25 cellular contexts compared by ENCODE assay signal in genomic region chr19:38778733-38779132, GRCh38. TPM values are rescaled to one million over a fixed set of nuclear protein-coding genes. Genes with fewer than 3 reads are reported as not detected.
DNase-seq lines count a peak whose midpoint lies in the region; ATAC-seq and TF ChIP-seq lines count a peak whose summit lies in the region.
"Had no signal": no experiment of that assay in that cellular context is flagged by ENCODE, and none has a peak within 500 bp of the region (broad histone marks: within the 10 kb centered on the region; RNA-seq: fewer than 3 reads in every experiment).

No MANE protein-coding gene starts in this region.

- H3K4me1 Mint-ChIP-seq in endothelial cell (ENCODE audit: unreplicated experiment): peaks cover 15% of the 10 kb centered on the region

- H3K27me3 ChIP-seq in trophoblast cell (ENCODE audit: insufficient read depth, low read length): no peaks in the 10 kb centered on the region
- H3K27me3 ChIP-seq: BLaER1 had no signal

- no CpG with 5 or more reads among the region's 7 CpGs for WGBS in trophoblast cell (ENCODE audit: extremely low coverage, insufficient coverage, insufficient read length)

- no peaks in the 10 kb centered on the region for H3K36me3 Mint-ChIP-seq in endothelial cell (ENCODE audit: low read depth, unreplicated experiment)
- H3K36me3 Mint-ChIP-seq: CD4-positive, CD25-positive, alpha-beta regulatory T cell had no signal

- peak overlapping the region; percentile 62 for H3K4me3 Mint-ChIP-seq in endothelial cell (ENCODE audit: unreplicated experiment)
- H3K4me3 Mint-ChIP-seq: CD4-positive, CD25-positive, alpha-beta regulatory T cell had no signal

- H4K8ac ChIP-seq in trophoblast cell (ENCODE audit: low read depth, low read length): no peak overlapping the region

- DNase-seq in endothelial cell (ENCODE audit: low spot score) (no peak), trophoblast cell (no peak), SHP77 treated with DMSO at 0.1 percent for 48 hours (lab: John Stamatoyannopoulos, UW) (no peak)
- DNase-seq: CD4-positive, CD25-positive, alpha-beta regulatory T cell; DMS153; DND-41; GOT3; HCEC 1CT; KG1; MM.1S; NCI-H1694; NCI-H2029 treated with DMSO at 0.1 percent for 48 hours; NCI-H446 treated with DMSO at 0.1 percent for 48 hours; NCI-H526; NCI-H82; PC-9 had no signal

- H2BK12ac ChIP-seq in trophoblast cell (ENCODE audit: low read length): peak overlapping the region; percentile 27

- H3K4me3 ChIP-seq in HEK293 (ENCODE audit: low read depth, low read length): no peak overlapping the region
- no peak overlapping the region for H3K4me3 ChIP-seq in trophoblast cell (ENCODE audit: low read depth, low read length)
- H3K4me3 ChIP-seq: BLaER1, PC-9, SJSA1 had no signal

- no peaks in the 10 kb centered on the region for H3K9me3 Mint-ChIP-seq in endothelial cell (ENCODE audit: unreplicated experiment)

- no peak overlapping the region for H4K12ac ChIP-seq in trophoblast cell (ENCODE audit: low read depth, low read length)

- TF ChIP-seq CTCF in HEK293 (tag by site-specific recombination; IDR thresholded peaks at IDR 0.05): no peak
- TF ChIP-seq CTCF in endothelial cell (IDR thresholded peaks at IDR 0.05; ENCODE audit: unreplicated experiment): no peak

- H3K79me1 ChIP-seq in trophoblast cell (ENCODE audit: low read length): no peaks in the 10 kb centered on the region

- H3K18ac ChIP-seq in trophoblast cell (ENCODE audit: low read length): no peak overlapping the region

- no peak overlapping the region for H4K91ac ChIP-seq in trophoblast cell (ENCODE audit: low read depth, low read length)

- H3K4me2 ChIP-seq in trophoblast cell (ENCODE audit: low read length): no peak overlapping the region
- H3K4me2 ChIP-seq: BLaER1, PC-9 had no signal

- no peak overlapping the region for H2AFZ ChIP-seq in trophoblast cell (ENCODE audit: insufficient read depth, low read length, poor library complexity)
- H2AFZ ChIP-seq: PC-9 had no signal

- no peak overlapping the region for H3K23ac ChIP-seq in trophoblast cell (ENCODE audit: low read length)

- CTCF ChIA-PET in HEK293 (lab: Yijun Ruan, JAX): interaction anchor here (1.5 kb wide), 1 partner anchor 9 kb away, joined by 3 read pairs; no protein-coding TSS in a partner anchor

- H3K4me1 ChIP-seq in HEK293 (ENCODE audit: control insufficient read depth, insufficient read depth, low read length) (no peaks in the 10 kb centered on the region), trophoblast cell (ENCODE audit: control insufficient read depth in 1 of 2, insufficient read depth in 2 of 2, low read length in 2 of 2) (no peaks in the 10 kb centered on the region)
- H3K4me1 ChIP-seq: SJSA1 had no signal

- no peak overlapping the region for H3K9ac ChIP-seq in trophoblast cell (ENCODE audit: low read length)
- H3K9ac ChIP-seq: BLaER1 had no signal

- ATAC-seq in GM21381 (IDR thresholded peaks at IDR 0.05; ENCODE audit: unreplicated experiment): no peak
- no peak for ATAC-seq in GM18867 (IDR thresholded peaks at IDR 0.05; ENCODE audit: unreplicated experiment)
- ATAC-seq: Right ventricle myocardium inferior had no signal

- H3K4ac ChIP-seq in trophoblast cell (ENCODE audit: low read depth, low read length): no peak overlapping the region

- H2BK5ac ChIP-seq in trophoblast cell (ENCODE audit: low read depth, low read length, poor library complexity): no peak overlapping the region

- H2BK120ac ChIP-seq in trophoblast cell (ENCODE audit: insufficient read depth, low read length, poor library complexity): no peak overlapping the region

- POLR2A ChIA-PET in HEK293 (lab: Yijun Ruan, JAX): no interaction called here

- H3K27me3 Mint-ChIP-seq in endothelial cell (ENCODE audit: unreplicated experiment): no peaks in the 10 kb centered on the region

- no peak overlapping the region for H3K27ac ChIP-seq in HEK293 (ENCODE audit: extremely low read depth, low read depth, low read length)
- no peak overlapping the region for H3K27ac ChIP-seq in trophoblast cell (ENCODE audit: low read depth, low read length)
- H3K27ac ChIP-seq: BLaER1, PC-9, SJSA1 had no signal

- H3K36me3 ChIP-seq in HEK293 (ENCODE audit: control insufficient read depth in 2 of 2, insufficient read depth in 1 of 2, low read length in 2 of 2) (no peaks in the 10 kb centered on the region; a peak in 1 of 3 replicates), trophoblast cell (ENCODE audit: control insufficient read depth in 1 of 2, insufficient read depth in 2 of 2, low read length in 2 of 2) (no peaks in the 10 kb centered on the region)
- H3K36me3 ChIP-seq: BLaER1, SJSA1 had no signal

- peak overlapping the region; percentile 42 for H3K27ac Mint-ChIP-seq in endothelial cell (ENCODE audit: unreplicated experiment)

- no peak overlapping the region for H3K14ac ChIP-seq in trophoblast cell (ENCODE audit: low read length)

- no peaks in the 10 kb centered on the region for H3K79me2 ChIP-seq in trophoblast cell (ENCODE audit: control insufficient read depth, insufficient read depth, low read length, poor library complexity)

- no peak overlapping the region for H2AK5ac ChIP-seq in trophoblast cell (ENCODE audit: low read length)

- H3K9me3 ChIP-seq in HEK293 (ENCODE audit: control insufficient read depth, insufficient read depth, low read depth, low read length) (no peaks in the 10 kb centered on the region), trophoblast cell (ENCODE audit: insufficient read depth, low read depth, low read length) (no peaks in the 10 kb centered on the region)
- H3K9me3 ChIP-seq: BLaER1, SJSA1 had no signal

TF ChIP-seq in HEK293, 187 proteins besides CTCF, POLR2A, EP300 and RAD21 (continues in another document):
- no peak for TF ChIP-seq ZNF707 (tag by site-specific recombination; IDR thresholded peaks at IDR 0.05)
- TF ChIP-seq ZSCAN30 (tag by site-specific recombination; IDR thresholded peaks at IDR 0.05): no peak
- TF ChIP-seq, protein P1, sequence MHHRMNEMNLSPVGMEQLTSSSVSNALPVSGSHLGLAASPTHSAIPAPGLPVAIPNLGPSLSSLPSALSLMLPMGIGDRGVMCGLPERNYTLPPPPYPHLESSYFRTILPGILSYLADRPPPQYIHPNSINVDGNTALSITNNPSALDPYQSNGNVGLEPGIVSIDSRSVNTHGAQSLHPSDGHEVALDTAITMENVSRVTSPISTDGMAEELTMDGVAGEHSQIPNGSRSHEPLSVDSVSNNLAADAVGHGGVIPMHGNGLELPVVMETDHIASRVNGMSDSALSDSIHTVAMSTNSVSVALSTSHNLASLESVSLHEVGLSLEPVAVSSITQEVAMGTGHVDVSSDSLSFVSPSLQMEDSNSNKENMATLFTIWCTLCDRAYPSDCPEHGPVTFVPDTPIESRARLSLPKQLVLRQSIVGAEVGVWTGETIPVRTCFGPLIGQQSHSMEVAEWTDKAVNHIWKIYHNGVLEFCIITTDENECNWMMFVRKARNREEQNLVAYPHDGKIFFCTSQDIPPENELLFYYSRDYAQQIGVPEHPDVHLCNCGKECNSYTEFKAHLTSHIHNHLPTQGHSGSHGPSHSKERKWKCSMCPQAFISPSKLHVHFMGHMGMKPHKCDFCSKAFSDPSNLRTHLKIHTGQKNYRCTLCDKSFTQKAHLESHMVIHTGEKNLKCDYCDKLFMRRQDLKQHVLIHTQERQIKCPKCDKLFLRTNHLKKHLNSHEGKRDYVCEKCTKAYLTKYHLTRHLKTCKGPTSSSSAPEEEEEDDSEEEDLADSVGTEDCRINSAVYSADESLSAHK (tag by site-specific recombination; IDR thresholded peaks at IDR 0.05): no peak
- TF ChIP-seq ZNF704 (tag by site-specific recombination; IDR thresholded peaks at IDR 0.05): no peak
- no peak for TF ChIP-seq ZNF184 (tag by site-specific recombination; IDR thresholded peaks at IDR 0.05)
- TF ChIP-seq, protein P2, sequence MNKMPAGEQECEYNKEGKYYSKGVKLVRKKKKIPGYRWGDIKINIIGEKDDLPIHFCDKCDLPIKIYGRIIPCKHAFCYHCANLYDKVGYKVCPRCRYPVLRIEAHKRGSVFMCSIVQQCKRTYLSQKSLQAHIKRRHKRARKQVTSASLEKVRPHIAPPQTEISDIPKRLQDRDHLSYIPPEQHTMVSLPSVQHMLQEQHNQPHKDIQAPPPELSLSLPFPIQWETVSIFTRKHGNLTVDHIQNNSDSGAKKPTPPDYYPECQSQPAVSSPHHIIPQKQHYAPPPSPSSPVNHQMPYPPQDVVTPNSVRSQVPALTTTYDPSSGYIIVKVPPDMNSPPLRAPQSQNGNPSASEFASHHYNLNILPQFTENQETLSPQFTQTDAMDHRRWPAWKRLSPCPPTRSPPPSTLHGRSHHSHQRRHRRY (tag by site-specific recombination; IDR thresholded peaks at IDR 0.05): no peak
- TF ChIP-seq GLI4 (tag by site-specific recombination; IDR thresholded peaks at IDR 0.05): no peak
- no peak for TF ChIP-seq ZNF112 (tag by site-specific recombination; IDR thresholded peaks at IDR 0.05)
- TF ChIP-seq ZNF274 (IDR thresholded peaks at IDR 0.05; ENCODE audit: low read length): no peak
- TF ChIP-seq ZNF274 (tag by site-specific recombination; IDR thresholded peaks at IDR 0.05; ENCODE audit: borderline replicate concordance): no peak
- TF ChIP-seq GFI1B (tag by site-specific recombination; IDR thresholded peaks at IDR 0.05): no peak
- no peak for TF ChIP-seq ZNF37A (tag by site-specific recombination; IDR thresholded peaks at IDR 0.05)
- TF ChIP-seq ZNF791 (tag by site-specific recombination; IDR thresholded peaks at IDR 0.05): no peak
- TF ChIP-seq BCL11B (tag by site-specific recombination; IDR thresholded peaks at IDR 0.05; ENCODE audit: low read depth): no peak
- TF ChIP-seq ZNF366 (tag by site-specific recombination; conservative IDR thresholded peaks at IDR 0.05): 0 out of 2 replicates have a peak, but pooled peaks have one; percentile 25
- no peak for TF ChIP-seq ZNF24 (tag by site-specific recombination; IDR thresholded peaks at IDR 0.05)
- peak; percentile 73 for TF ChIP-seq ZBTB8A (tag by site-specific recombination; IDR thresholded peaks at IDR 0.05)

RNA-seq across cellular contexts. Expression of gene LGALS7, which starts 5.4 kb away (rescaled TPM):
- total RNA-seq in endothelial cell (ENCODE audit: unreplicated experiment): 3.6 TPM
- polyA plus RNA-seq in trophoblast cell (2013): not detected in 2 replicates
- total RNA-seq: A172; CD4-positive, CD25-positive, alpha-beta regulatory T cell; Right ventricle myocardium inferior; RPMI7951; SJSA1 had no signal
- polyA plus RNA-seq: CD4-positive, CD25-positive, alpha-beta regulatory T cell had no signal

RNA-seq across cellular contexts. Expression of gene LGALS7B, which starts 10.3 kb away (rescaled TPM):
- 18.8 TPM for total RNA-seq in endothelial cell (ENCODE audit: unreplicated experiment)
- not detected in 2 replicates for polyA plus RNA-seq in trophoblast cell (2013)
- total RNA-seq: A172; CD4-positive, CD25-positive, alpha-beta regulatory T cell; HT-29; PC-9; Right ventricle myocardium inferior; RPMI7951; SJSA1 had no signal
- polyA plus RNA-seq: CD4-positive, CD25-positive, alpha-beta regulatory T cell had no signal

RNA-seq across cellular contexts. Expression of gene LGALS4, which starts 34.0 kb away (rescaled TPM):
- total RNA-seq in endothelial cell (ENCODE audit: unreplicated experiment): 0.46 TPM
- polyA plus RNA-seq in trophoblast cell (2013): 0.10 and 0.19 TPM in 2 replicates
- total RNA-seq: A172, RPMI7951, SJSA1 had no signal

RNA-seq across cellular contexts. Expression of gene CAPN12, which starts 34.5 kb away (rescaled TPM):
- 2.9 TPM for total RNA-seq in endothelial cell (ENCODE audit: unreplicated experiment)
- 11.0 and 11.5 TPM in 2 replicates for polyA plus RNA-seq in trophoblast cell (2013)
- total RNA-seq: A172, Right ventricle myocardium inferior, RPMI7951, SJSA1 had no signal

RNA-seq across cellular contexts. Expression of gene ECH1, which starts 52.9 kb away (rescaled TPM):
- 101 TPM for total RNA-seq in endothelial cell (ENCODE audit: unreplicated experiment)
- 186 and 200 TPM in 2 replicates for polyA plus RNA-seq in trophoblast cell (2013)
